Comparison of ENCODE assay signal across 15 cellular contexts in the genomic region with DNA sequence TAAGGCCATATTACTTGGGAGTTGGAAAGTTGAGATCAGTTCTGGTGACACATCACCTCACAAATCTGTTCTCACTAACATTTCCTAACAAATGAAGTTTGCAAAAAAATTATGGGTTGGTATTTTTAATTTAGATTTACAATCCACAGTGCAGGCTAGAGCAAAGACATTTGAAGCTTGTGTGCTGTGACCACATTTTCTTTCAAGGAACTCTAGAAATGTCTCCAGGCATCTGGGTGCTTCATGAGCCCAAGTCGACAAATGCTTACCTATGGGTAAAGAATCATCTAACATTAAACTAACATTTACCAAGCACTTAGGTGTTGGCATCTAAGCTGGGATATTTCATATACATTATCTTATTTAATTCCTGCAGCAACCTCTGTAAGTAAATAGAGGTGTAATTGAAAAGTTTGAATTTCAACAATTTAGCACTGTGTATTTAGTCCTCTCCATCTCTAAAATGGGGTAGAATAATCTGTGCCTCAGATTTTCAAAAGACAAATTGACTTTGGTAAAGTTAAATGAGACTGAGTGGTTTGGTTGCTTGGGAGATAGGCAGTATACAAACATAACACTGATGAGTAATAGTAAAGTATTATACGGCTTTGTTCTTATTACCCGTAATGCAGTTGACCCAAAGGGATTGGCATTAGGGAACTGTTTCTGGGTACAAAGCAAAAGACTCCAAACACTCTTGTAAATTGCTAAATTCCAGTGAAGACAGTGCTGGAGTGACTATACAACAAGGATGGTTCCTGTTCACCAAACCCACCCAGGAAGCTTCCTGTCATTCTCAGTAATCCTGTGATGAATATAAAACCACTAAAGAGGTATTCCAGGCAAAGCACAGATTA.
A peak's percentile ranks its signal among the peaks of the same experiment; 100 is the strongest.
DNase-seq lines count a peak whose midpoint lies in the region; ATAC-seq and TF ChIP-seq lines count a peak whose summit lies in the region.
"Had no signal": no experiment of that assay in that cellular context is flagged by ENCODE, and none has a peak within 500 bp of the region (broad histone marks: within the 10 kb centered on the region; RNA-seq: fewer than 3 reads in every experiment).

No MANE protein-coding gene starts in this region.

- H3K36me3 Mint-ChIP-seq in activated T-helper 2 cell treated with anti-CD3 and anti-CD28 coated beads, Interferon-gamma antibody, Interleukin-2, Interleukin-4, amounts not matched to agents 10 μg/mL and 5 μg/mL and 100 μg/mL, durations not matched to agents 14 hours and 24 hours and 36 hours (ENCODE audit: low read depth), result peaks cover 65% of the 10 kb centered on the region

- TF ChIP-seq POLR2A in GM18505 (IDR thresholded peaks at IDR 0.05; ENCODE audit: borderline replicate concordance, extremely low read depth, insufficient read depth, insufficient read length), result no peak

- no peaks in the 10 kb centered on the region for H3K27me3 Mint-ChIP-seq in activated T-helper 2 cell treated with anti-CD3 and anti-CD28 coated beads, Interferon-gamma antibody, Interleukin-2, Interleukin-4, amounts not matched to agents 10 μg/mL and 5 μg/mL and 100 μg/mL, durations not matched to agents 14 hours and 24 hours and 36 hours (ENCODE audit: low read depth)

- ATAC-seq in GM18505 (IDR thresholded peaks at IDR 0.05; ENCODE audit: unreplicated experiment) (no peak), HG02973 (IDR thresholded peaks at IDR 0.05; ENCODE audit: unreplicated experiment) (no peak)
- ATAC-seq: SK-N-SH treated with all-trans-retinoic acid at 6 μM for 48 hours had no signal

- peaks cover 58% of the 10 kb centered on the region for H3K4me1 Mint-ChIP-seq in activated T-helper 2 cell treated with anti-CD3 and anti-CD28 coated beads, Interferon-gamma antibody, Interleukin-2, Interleukin-4, amounts not matched to agents 10 μg/mL and 5 μg/mL and 100 μg/mL, durations not matched to agents 14 hours and 24 hours and 36 hours (ENCODE audit: low read depth)
- H3K4me1 Mint-ChIP-seq: activated B cell treated with CpG ODN at 0.5 μM for 24 hours had no signal

- intact Hi-C loops in activated T-helper 2 cell treated with anti-CD3 and anti-CD28 coated beads, Interferon-gamma antibody, Interleukin-2, Interleukin-4, amounts not matched to agents 10 μg/mL and 5 μg/mL and 100 μg/mL, durations not matched to agents 14 hours and 24 hours and 36 hours (cut with micrococcal nuclease), result loop anchor here (5.0 kb wide), 1 partner anchor 33 kb away; no protein-coding TSS in a partner anchor

- peaks cover 29% of the 10 kb centered on the region for H3K9me3 Mint-ChIP-seq in activated T-helper 2 cell treated with anti-CD3 and anti-CD28 coated beads, Interferon-gamma antibody, Interleukin-2, Interleukin-4, amounts not matched to agents 10 μg/mL and 5 μg/mL and 100 μg/mL, durations not matched to agents 14 hours and 24 hours and 36 hours

- H3K27ac Mint-ChIP-seq in activated T-helper 2 cell treated with anti-CD3 and anti-CD28 coated beads, Interferon-gamma antibody, Interleukin-2, Interleukin-4, amounts not matched to agents 10 μg/mL and 5 μg/mL and 100 μg/mL, durations not matched to agents 14 hours and 24 hours and 36 hours, result peak overlapping the region; percentile 68
- H3K27ac Mint-ChIP-seq: activated B cell treated with CpG ODN at 0.5 μM for 24 hours had no signal

- no peak overlapping the region for H3K4me3 Mint-ChIP-seq in activated T-helper 2 cell treated with anti-CD3 and anti-CD28 coated beads, Interferon-gamma antibody, Interleukin-2, Interleukin-4, amounts not matched to agents 10 μg/mL and 5 μg/mL and 100 μg/mL, durations not matched to agents 14 hours and 24 hours and 36 hours (ENCODE audit: low read depth)
- H3K4me3 Mint-ChIP-seq: activated B cell treated with CpG ODN at 0.5 μM for 24 hours had no signal

- peak; percentile 14 for DNase-seq in AG08396 (ENCODE audit: low spot score)
- DNase-seq in HPDE6-E6E7 (ENCODE audit: extremely low spot score), result peak; percentile 63
- no peak for DNase-seq in activated T-helper 2 cell treated with anti-CD3 and anti-CD28 coated beads, Interferon-gamma antibody, Interleukin-2, Interleukin-4, amounts not matched to agents 10 μg/mL and 5 μg/mL and 100 μg/mL, durations not matched to agents 14 hours and 24 hours and 36 hours (ENCODE audit: low spot score)
- peak; percentile 47 for DNase-seq in kidney tubule cell (ENCODE audit: low spot score)
- DNase-seq in EL, result no peak
- DNase-seq in T-helper 9 cell, result no peak
- DNase-seq: activated B cell treated with CpG ODN at 0.5 μM for 24 hours; activated T-cell treated with anti-CD3 and anti-CD28 coated beads, Interleukin-2, amount 50 U/mL, for 1 hour; effector CD4-positive, alpha-beta T cell; KG1; NCI-H1694 treated with DMSO at 0.1 percent for 48 hours; stimulated activated CD4-positive, alpha-beta T cell treated with anti-CD3 and anti-CD28 coated beads, Interleukin-2, amount 100 ng/mL, for 24 hours had no signal

Comparison
In these comparisons a context has a peak if more than half of its experiments do, and no peak if none do; other contexts are left out.
1. DNase-seq: peak in AG08396 (single experiment), HPDE6-E6E7 (single experiment) and kidney tubule cell (single experiment); none in activated T-helper 2 cell treated with anti-CD3 and anti-CD28 coated beads, Interferon-gamma antibody, Interleukin-2, Interleukin-4, amounts not matched to agents 10 μg/mL and 5 μg/mL and 100 μg/mL, durations not matched to agents 14 hours and 24 hours and 36 hours (single experiment), EL (single experiment) and T-helper 9 cell (single experiment).